In genomic region chr20:2759603-2760360, GRCh38 we compare ENCODE assay signal across 18 cellular contexts. TPM values are rescaled to one million over a fixed set of nuclear protein-coding genes. Genes with fewer than 3 reads are reported as not detected.
"Had no signal": no experiment of that assay in that cellular context is flagged by ENCODE, and none has a peak within 500 bp of the region (broad histone marks: within the 10 kb centered on the region; RNA-seq: fewer than 3 reads in every experiment).

No MANE protein-coding gene starts in this region.

- H3K36me3 Mint-ChIP-seq: activated naive CD4-positive, alpha-beta T cell treated with anti-CD3 and anti-CD28 coated beads, Interleukin-2, amount 50 U/mL, for 24 hours; memory B cell; naive thymus-derived CD4-positive, alpha-beta T cell; type B pancreatic cell had no signal

- H3K27ac Mint-ChIP-seq: activated naive CD4-positive, alpha-beta T cell treated with anti-CD3 and anti-CD28 coated beads, Interleukin-2, amount 50 U/mL, for 24 hours; activated T-cell treated with anti-CD3 and anti-CD28 coated beads, Interleukin-2, amount 50 U/mL, for 24 hours; memory B cell; stimulated activated naive CD8-positive, alpha-beta T cell treated with anti-CD3 and anti-CD28 coated beads, Interleukin-15, Interleukin-2, amounts not matched to agents 100 ng/mL and 50 ng/mL, for 24 hours; type B pancreatic cell had no signal

- H3K9me3 Mint-ChIP-seq: activated naive CD4-positive, alpha-beta T cell treated with anti-CD3 and anti-CD28 coated beads, Interleukin-2, amount 50 U/mL, for 24 hours; activated T-cell treated with anti-CD3 and anti-CD28 coated beads, Interleukin-2, amount 50 U/mL, for 24 hours; memory B cell; naive thymus-derived CD4-positive, alpha-beta T cell; stimulated activated naive CD8-positive, alpha-beta T cell treated with anti-CD3 and anti-CD28 coated beads, Interleukin-15, Interleukin-2, amounts not matched to agents 100 ng/mL and 50 ng/mL, for 24 hours; type B pancreatic cell had no signal

- H3K4me1 ChIP-seq: adrenal gland, esophagus muscularis mucosa, suprapubic skin had no signal

- H3K4me3 Mint-ChIP-seq: activated naive CD4-positive, alpha-beta T cell treated with anti-CD3 and anti-CD28 coated beads, Interleukin-2, amount 50 U/mL, for 24 hours; activated T-cell treated with anti-CD3 and anti-CD28 coated beads, Interleukin-2, amount 50 U/mL, for 24 hours; memory B cell; naive thymus-derived CD4-positive, alpha-beta T cell; stimulated activated naive CD8-positive, alpha-beta T cell treated with anti-CD3 and anti-CD28 coated beads, Interleukin-15, Interleukin-2, amounts not matched to agents 100 ng/mL and 50 ng/mL, for 24 hours; type B pancreatic cell had no signal

- H3K36me3 ChIP-seq: adrenal gland, cardiac muscle cell, suprapubic skin had no signal

- H3K4me3 ChIP-seq: adrenal gland, cardiac muscle cell, esophagus muscularis mucosa, mucosa of descending colon, skin epidermis, suprapubic skin had no signal

- H3K9me3 ChIP-seq: adrenal gland, esophagus muscularis mucosa, mucosa of descending colon, suprapubic skin had no signal

- DNase-seq: activated T-cell treated with anti-CD3 and anti-CD28 coated beads, Interleukin-2, amount 50 U/mL, for 24 hours; adrenal gland; hippocampal formation; kidney glomerular epithelial cell; left ventricle myocardium superior; mucosa of descending colon; naive thymus-derived CD4-positive, alpha-beta T cell; stimulated activated CD4-positive, alpha-beta T cell treated with anti-CD3 and anti-CD28 coated beads, Interleukin-4, amount 100 ng/mL, for 4 hours; stimulated activated CD8-positive, alpha-beta memory T cell treated with anti-CD3 and anti-CD28 coated beads, Interleukin-4, amount 100 ng/mL, for 48 hours had no signal

- H3K4me1 Mint-ChIP-seq: activated naive CD4-positive, alpha-beta T cell treated with anti-CD3 and anti-CD28 coated beads, Interleukin-2, amount 50 U/mL, for 24 hours; memory B cell had no signal

- ATAC-seq: left ventricle myocardium superior; mucosa of descending colon; naive thymus-derived CD4-positive, alpha-beta T cell had no signal

- H3K27ac ChIP-seq: adrenal gland, cardiac muscle cell, esophagus muscularis mucosa, skin epidermis, suprapubic skin had no signal

RNA-seq across cellular contexts. Expression of gene C20orf141, which starts 55.0 kb away (rescaled TPM):
- total RNA-seq: adrenal gland; cardiac muscle cell; esophagus muscularis mucosa; glomerular endothelial cell; left ventricle myocardium superior; mucosa of descending colon; naive thymus-derived CD4-positive, alpha-beta T cell; suprapubic skin had no signal

RNA-seq across cellular contexts. Expression of gene TMEM239, which starts 56.4 kb away (rescaled TPM):
- total RNA-seq: adrenal gland; cardiac muscle cell; esophagus muscularis mucosa; glomerular endothelial cell; left ventricle myocardium superior; mucosa of descending colon; naive thymus-derived CD4-positive, alpha-beta T cell had no signal
